In the genomic region with DNA sequence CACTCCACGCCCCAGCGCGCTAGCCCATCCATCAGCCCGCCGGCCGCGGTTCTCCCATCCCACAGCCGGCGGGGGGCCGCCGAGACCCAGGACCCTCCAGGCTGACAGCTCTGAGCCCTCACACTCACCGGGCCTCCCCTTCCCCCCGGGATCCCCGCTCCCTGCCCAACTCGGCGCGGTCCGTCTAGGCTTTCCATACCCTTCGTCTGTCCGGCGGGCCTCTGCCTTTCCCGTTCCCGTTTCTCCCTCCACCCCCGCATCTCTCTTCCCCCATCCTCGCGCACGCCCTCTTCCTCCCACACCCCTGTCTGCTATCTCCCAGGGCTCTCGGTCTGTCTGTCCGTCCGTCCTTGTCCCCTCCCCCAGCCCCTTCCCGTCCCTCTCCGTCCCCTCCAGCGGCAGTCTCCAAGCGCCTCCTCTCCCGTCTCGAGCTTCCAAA, we compare ENCODE assay signal across 8 cellular contexts. TPM values are rescaled to one million over a fixed set of nuclear protein-coding genes. Genes with fewer than 3 reads are reported as not detected.
DNase-seq lines count a peak whose midpoint lies in the region; ATAC-seq and TF ChIP-seq lines count a peak whose summit lies in the region.

No MANE protein-coding gene starts in this region.

- TF ChIP-seq CTCF in AG04450 (IDR thresholded peaks at IDR 0.05; ENCODE audit: low read depth, low read length) (no peak), KMS-11 (conservative IDR thresholded peaks at IDR 0.05; ENCODE audit: low read depth, low read length) (no peak), colonic mucosa (IDR thresholded peaks at IDR 0.05) (no peak)

- H3K9me3 ChIP-seq in AG04450 (ENCODE audit: control insufficient read depth, insufficient read depth, low read length) = no peaks in the 10 kb centered on the region
- H3K9me3 ChIP-seq in colonic mucosa = no peaks in the 10 kb centered on the region
- no peaks in the 10 kb centered on the region for H3K9me3 ChIP-seq in mucosa of rectum (ENCODE audit: control insufficient read depth in 2 of 2, low read length in 2 of 2)

- H4K20me1 ChIP-seq in KMS-11 (ENCODE audit: insufficient read depth) = no peaks in the 10 kb centered on the region

- no peaks in the 10 kb centered on the region for H3K79me2 ChIP-seq in KMS-11 (ENCODE audit: insufficient read depth, low read depth)

- no peak overlapping the region for H3K27ac ChIP-seq in AG04450 (ENCODE audit: low read depth, low read length)
- H3K27ac ChIP-seq in KMS-11 = no peak overlapping the region
- no peak overlapping the region for H3K27ac ChIP-seq in colonic mucosa
- no peak overlapping the region for H3K27ac ChIP-seq in mucosa of rectum (ENCODE audit: low read depth in 2 of 2, low read length in 2 of 2)

- peak overlapping the region; percentile 18; the same call in 1 of the 2 replicates for H3K9ac ChIP-seq in KMS-11
- peak overlapping the region; percentile 65 to 77 for H3K9ac ChIP-seq in colonic mucosa (ENCODE audit: low read depth in 2 of 2, low read length in 2 of 2)
- H3K9ac ChIP-seq in mucosa of rectum (ENCODE audit: low read depth in 1 of 2, low read length in 2 of 2) = peak overlapping the region in 1 of 2 donors; percentile 63

- intact Hi-C loops in colonic mucosa (cut with DNase I) = no loop called here

- POLR2A ChIA-PET in AG04450 (lab: Yijun Ruan, JAX) = no interaction called here

- peaks cover 6% of the 10 kb centered on the region for H3K4me1 ChIP-seq in KMS-11 (ENCODE audit: low read depth, poor library complexity, severe bottlenecking)
- no peaks in the 10 kb centered on the region for H3K4me1 ChIP-seq in colonic mucosa
- H3K4me1 ChIP-seq in mucosa of rectum (ENCODE audit: control insufficient read depth in 2 of 2, insufficient read depth in 2 of 2, low read length in 2 of 2) = peaks cover 0 to 3% of the 10 kb centered on the region in 2 donors

- H2AFZ ChIP-seq in KMS-11 (ENCODE audit: low read depth) = peak overlapping the region; percentile 75

- no peak for ATAC-seq in GM21576 (IDR thresholded peaks at IDR 0.05; ENCODE audit: unreplicated experiment)

- peak overlapping the region; percentile 39; the same call in 1 of the 2 replicates for H3K4me2 ChIP-seq in KMS-11

- H3K4me3 ChIP-seq in AG04450 (ENCODE audit: low read depth, low read length) (peak overlapping the region; percentile 63), KMS-11 (IDR thresholded peaks at IDR 0.05; ENCODE audit: insufficient read depth, low read depth, low read length) (no peak overlapping the region), colonic mucosa (peak overlapping the region; percentile 56), mucosa of rectum (ENCODE audit: low read length in 2 of 2) (peak overlapping the region; percentile 84 to 86)

- no peak for DNase-seq in AG04450 (ENCODE audit: low read depth, low spot score)
- DNase-seq in colonic mucosa = no peak
- no peak for DNase-seq in OCI-M1 (lab: John Stamatoyannopoulos, UW)
- DNase-seq in AG08395 (ENCODE audit: low spot score) = no peak
- no peak for DNase-seq in DMS114 treated with DMSO at 0.1 percent for 48 hours (lab: John Stamatoyannopoulos, UW; ENCODE audit: unreplicated experiment)

- H3K27me3 ChIP-seq in AG04450 (ENCODE audit: control insufficient read depth, insufficient read depth, low read length) (peaks cover 32% of the 10 kb centered on the region), KMS-11 (ENCODE audit: insufficient read depth, low read depth) (no peaks in the 10 kb centered on the region), colonic mucosa (no peaks in the 10 kb centered on the region), mucosa of rectum (ENCODE audit: control insufficient read depth in 2 of 2, insufficient read depth in 2 of 2, low read length in 2 of 2) (peaks cover 0 to 2% of the 10 kb centered on the region in 2 donors)

- H3K36me3 ChIP-seq in KMS-11 (ENCODE audit: insufficient read depth) (no peaks in the 10 kb centered on the region), colonic mucosa (no peaks in the 10 kb centered on the region), mucosa of rectum (ENCODE audit: control insufficient read depth in 2 of 2, insufficient read depth in 2 of 2, low read length in 2 of 2) (no peaks in the 10 kb centered on the region)

- CTCF ChIA-PET in AG04450 (lab: Charles Lee) = interaction anchor here (0.7 to 1.8 kb wide), 3 partner anchors 12 to 328 kb away, joined by 3 to 7 read pairs (median 3); no protein-coding TSS in a partner anchor

RNA-seq across cellular contexts. Expression of gene ZFHX2, which starts 0.7 kb away (rescaled TPM):
- polyA plus RNA-seq in AG04450 (2011; rRNA removed) = 0.09 and 0.14 TPM in 2 replicates
- polyA minus RNA-seq in AG04450 (2011; rRNA and poly(A)+ RNA removed) = 0.37 and 0.52 TPM in 2 replicates
- total RNA-seq in colonic mucosa = 1 to 10 TPM; 1.8 to 2.0 TPM

RNA-seq across cellular contexts. Expression of gene THTPA, which starts 5.2 kb away (rescaled TPM):
- 4.9 and 9.3 TPM in 2 replicates for polyA plus RNA-seq in AG04450 (2011; rRNA removed)
- polyA minus RNA-seq in AG04450 (2011; rRNA and poly(A)+ RNA removed) = 6.6 and 10.8 TPM in 2 replicates
- 10 to 100 TPM in 1 of 2 donors, 1 to 10 TPM in 1; 9.0 to 21.0 TPM for total RNA-seq in colonic mucosa

RNA-seq across cellular contexts. Expression of gene AP1G2, which starts 16.7 kb away (rescaled TPM):
- polyA plus RNA-seq in AG04450 (2011; rRNA removed) = 8.2 and 10.6 TPM in 2 replicates
- 11.0 and 19.9 TPM in 2 replicates for polyA minus RNA-seq in AG04450 (2011; rRNA and poly(A)+ RNA removed)
- 100 to 1,000 TPM; 154 to 214 TPM for total RNA-seq in colonic mucosa

RNA-seq across cellular contexts. Expression of gene JPH4, which starts 27.7 kb away (rescaled TPM):
- polyA plus RNA-seq in AG04450 (2011; rRNA removed) = not detected in 2 replicates
- polyA minus RNA-seq in AG04450 (2011; rRNA and poly(A)+ RNA removed) = not detected in 2 replicates
- under 1 TPM; 0.30 to 0.58 TPM for total RNA-seq in colonic mucosa
